ENCODE assay signal across 21 cellular contexts in the genomic region with DNA sequence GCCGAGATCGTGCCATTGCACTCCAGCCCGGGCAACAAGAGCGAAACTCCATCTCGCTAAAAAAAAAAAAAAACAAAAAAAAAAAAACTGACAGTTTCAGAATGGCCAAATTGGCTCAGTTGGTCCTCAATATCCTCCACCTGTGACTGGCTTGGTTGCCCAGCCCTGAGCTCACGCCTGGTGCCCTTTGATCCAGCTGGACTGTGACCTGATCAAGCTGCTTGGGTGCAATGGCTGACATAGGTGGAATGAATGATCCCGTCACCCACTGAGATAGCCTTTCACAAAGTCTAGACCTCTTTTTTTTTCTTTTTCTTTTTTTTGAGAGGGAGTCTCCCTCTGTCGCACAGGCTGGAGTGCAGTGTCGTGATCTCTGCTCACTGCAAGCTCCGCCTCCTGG.
DNase-seq lines count a peak whose midpoint lies in the region; ATAC-seq, FAIRE-seq and TF ChIP-seq lines count a peak whose summit lies in the region.
"Had no signal": no experiment of that assay in that cellular context is flagged by ENCODE, and none has a peak within 500 bp of the region (broad histone marks: within the 10 kb centered on the region; RNA-seq: fewer than 3 reads in every experiment).

No MANE protein-coding gene starts in this region.

- peaks cover 6% of the 10 kb centered on the region for H3K9me3 Mint-ChIP-seq in central memory CD8-positive, alpha-beta T cell

- H3K36me3 Mint-ChIP-seq in central memory CD8-positive, alpha-beta T cell (ENCODE audit: insufficient read depth), result peaks cover 19% of the 10 kb centered on the region

- 65% methylated on average over 10 of the region's 10 CpGs for WGBS in liver
- 70 to 90% (median 77%) methylated on average over 8 to 10 of the region's 10 CpGs for WGBS in small intestine, 3 donors

- TF ChIP-seq CTCF in liver (IDR thresholded peaks at IDR 0.05; ENCODE audit: low read depth, low read length, missing input control), result no peak

- H3K27me3 ChIP-seq in liver (ENCODE audit: control insufficient read depth in 4 of 4, insufficient read depth in 4 of 4, low read length in 3 of 4) (no peaks in the 10 kb centered on the region), small intestine (ENCODE audit: control insufficient read depth in 2 of 2, insufficient read depth in 2 of 2, low read length in 2 of 2) (no peaks in the 10 kb centered on the region)
- H3K27me3 ChIP-seq: BE2C had no signal

- peak overlapping the region; percentile 47 for H3K27ac Mint-ChIP-seq in central memory CD8-positive, alpha-beta T cell (ENCODE audit: low read depth)
- H3K27ac Mint-ChIP-seq: GM23338 had no signal

- no peaks in the 10 kb centered on the region for H3K27me3 Mint-ChIP-seq in central memory CD8-positive, alpha-beta T cell
- H3K27me3 Mint-ChIP-seq: CD4-positive, CD25-positive, alpha-beta regulatory T cell; CD8-positive, alpha-beta memory T cell had no signal

- peaks cover 0 to 2% (median 0%) of the 10 kb centered on the region in 4 donors for H3K36me3 ChIP-seq in liver (ENCODE audit: control insufficient read depth in 4 of 4, insufficient read depth in 3 of 4, low read depth in 1 of 4, low read length in 3 of 4)
- peaks cover 0 to 2% of the 10 kb centered on the region in 2 donors for H3K36me3 ChIP-seq in small intestine (ENCODE audit: control insufficient read depth in 2 of 2, insufficient read depth in 2 of 2, low read length in 2 of 2)
- H3K36me3 ChIP-seq: BE2C had no signal

- H3K4me1 Mint-ChIP-seq in central memory CD8-positive, alpha-beta T cell, result peaks cover 19% of the 10 kb centered on the region
- H3K4me1 Mint-ChIP-seq: GM23338 had no signal

- H3K4me3 Mint-ChIP-seq in central memory CD8-positive, alpha-beta T cell, result no peak overlapping the region
- H3K4me3 Mint-ChIP-seq: CD4-positive, CD25-positive, alpha-beta regulatory T cell; CD8-positive, alpha-beta memory T cell; GM23338 had no signal

- H3K4me1 ChIP-seq in liver (ENCODE audit: control insufficient read depth in 4 of 4, insufficient read depth in 4 of 4, low read length in 3 of 4) (peaks cover 0 to 2% (median 0%) of the 10 kb centered on the region in 4 donors), small intestine (ENCODE audit: control insufficient read depth in 2 of 2, insufficient read depth in 1 of 2, low read depth in 1 of 2, low read length in 1 of 2) (peaks cover 0 to 8% of the 10 kb centered on the region in 2 donors)
- H3K4me1 ChIP-seq: BE2C had no signal

- H3K9ac ChIP-seq in liver (ENCODE audit: low read depth in 1 of 2, low read length in 2 of 2), result no peak overlapping the region

- TF ChIP-seq RAD21 in liver (IDR thresholded peaks at IDR 0.05), result no peak

- no peak for DNase-seq in central memory CD8-positive, alpha-beta T cell (ENCODE audit: low spot score in 2 of 2)
- DNase-seq in small intestine (peak; percentile 83), NCI-H1930 (lab: John Stamatoyannopoulos, UW) (no peak), dermis blood vessel endothelial cell (no peak)
- DNase-seq: ACHN; BE2C; C1 segment of cervical spinal cord; CD4-positive, CD25-positive, alpha-beta regulatory T cell; CD8-positive, alpha-beta memory T cell; COR-L47; DMS 273 treated with DMSO at 0.1 percent for 48 hours; DMS53; DND-41; EL had no signal

- H3K4me3 ChIP-seq in liver (ENCODE audit: low read depth in 1 of 3, low read length in 3 of 3) (no peak overlapping the region), small intestine (ENCODE audit: low read depth in 1 of 2, low read length in 2 of 2) (no peak overlapping the region)
- H3K4me3 ChIP-seq: GM12878, GM23338 had no signal

- H3K9me3 ChIP-seq in liver (ENCODE audit: control insufficient read depth in 4 of 4, low read length in 3 of 4), result no peaks in the 10 kb centered on the region
- H3K9me3 ChIP-seq in small intestine (ENCODE audit: control insufficient read depth, low read depth), result no peaks in the 10 kb centered on the region
- H3K9me3 ChIP-seq: BE2C had no signal

- no peak for ATAC-seq in central memory CD8-positive, alpha-beta T cell (replicated peaks; ENCODE audit: extremely low read depth, poor library complexity, severe bottlenecking)
- no peak for ATAC-seq in GM18907 (IDR thresholded peaks at IDR 0.05; ENCODE audit: unreplicated experiment)
- ATAC-seq: GM12878, GM23338 had no signal

- FAIRE-seq in small intestine (lab: Jason Lieb, UNC), result no peak
- FAIRE-seq: A204.1, GM12878, GM19239, H54 had no signal

- H3K27ac ChIP-seq in liver (ENCODE audit: low read depth in 1 of 2, low read length in 2 of 2) (no peak overlapping the region), small intestine (ENCODE audit: low read depth in 1 of 2, low read length in 1 of 2) (no peak overlapping the region)

TF ChIP-seq in liver, 16 proteins besides CTCF, POLR2A, EP300 and RAD21:
- TF ChIP-seq YY1 (IDR thresholded peaks at IDR 0.05) (peak; percentile 80), REST (IDR thresholded peaks at IDR 0.05) (no peak), TAF1 (conservative IDR thresholded peaks at IDR 0.05) (no peak), MAX (IDR thresholded peaks at IDR 0.05) (no peak), HNF4G (IDR thresholded peaks at IDR 0.05) (peak; percentile 58), RXRA (IDR thresholded peaks at IDR 0.05) (peak; percentile 36 to 58), JUND (IDR thresholded peaks at IDR 0.05) (no peak), ZBTB33 (IDR thresholded peaks at IDR 0.05) (no peak), GABPA (IDR thresholded peaks at IDR 0.05 in 1 of 2, conservative IDR thresholded peaks at IDR 0.05 in 1 of 2) (no peak), HNF4A (conservative IDR thresholded peaks at IDR 0.05) (peak; percentile 88 to 89), EGR1 (IDR thresholded peaks at IDR 0.05; ENCODE audit: low read depth in 2 of 2) (no peak), SP1 (IDR thresholded peaks at IDR 0.05) (peak; percentile 32)
